Comparison of ENCODE assay signal across 2 cellular contexts in genomic region chr19:53871448-53871847, GRCh38.
TF ChIP-seq lines count a peak whose summit lies in the region.

No MANE protein-coding gene starts in this region.

TF ChIP-seq in A549, 52 proteins besides CTCF, POLR2A, EP300 and RAD21 (continued from another document):
- TF ChIP-seq KDM5A (IDR thresholded peaks at IDR 0.05) (no peak), EHMT2 (IDR thresholded peaks at IDR 0.05; ENCODE audit: low read depth) (no peak), TFCP2L1 (CRISPR knock-in tag; IDR thresholded peaks at IDR 0.05) (peak; percentile 79; the same call in 1 of the 2 replicates), TP53 (CRISPR knock-in tag; IDR thresholded peaks at IDR 0.05) (peak; percentile 72; the same call in 1 of the 2 replicates)

TF ChIP-seq in GM23338, 12 proteins besides CTCF, POLR2A, EP300 and RAD21 (continued from another document):
- TF ChIP-seq REST (IDR thresholded peaks at IDR 0.05; ENCODE audit: unreplicated experiment) = no peak
- TF ChIP-seq JUNB (IDR thresholded peaks at IDR 0.05; ENCODE audit: unreplicated experiment) = no peak
- TF ChIP-seq ETS1 (IDR thresholded peaks at IDR 0.05) = no peak
- no peak for TF ChIP-seq ZNF462 (CRISPR knock-in tag; IDR thresholded peaks at IDR 0.05)
- no peak for TF ChIP-seq POLR2AphosphoS5 (IDR thresholded peaks at IDR 0.05; ENCODE audit: low read depth)
- no peak for TF ChIP-seq CREB1 (CRISPR knock-in tag; IDR thresholded peaks at IDR 0.05; ENCODE audit: low read depth)
- no peak for TF ChIP-seq EZH2phosphoT487 (IDR thresholded peaks at IDR 0.05; ENCODE audit: unreplicated experiment)
- TF ChIP-seq STAT1 (IDR thresholded peaks at IDR 0.05; ENCODE audit: unreplicated experiment) = no peak
